19 cellular contexts compared by ENCODE assay signal in the genomic region with DNA sequence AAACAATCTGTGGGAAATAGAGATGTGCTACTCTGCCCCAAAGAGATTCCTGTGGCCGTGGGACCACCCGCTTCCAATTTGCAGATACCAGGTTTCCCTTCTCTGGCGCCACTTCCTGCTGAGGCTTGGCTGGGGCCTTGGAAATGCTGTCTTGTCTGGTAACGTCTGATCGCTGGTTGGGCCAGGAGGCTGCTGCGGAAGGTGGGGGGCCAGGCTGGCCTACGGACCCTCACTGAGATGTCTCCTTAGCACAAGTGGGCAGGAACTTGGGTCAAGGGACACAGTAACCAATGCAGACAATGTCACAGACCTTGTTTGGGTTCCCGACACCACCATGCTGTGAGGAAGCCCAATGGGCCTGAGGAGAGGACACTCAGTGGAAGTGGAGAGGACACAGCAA. TPM values are rescaled to one million over a fixed set of nuclear protein-coding genes. Genes with fewer than 3 reads are reported as not detected.
DNase-seq lines count a peak whose midpoint lies in the region; ATAC-seq and TF ChIP-seq lines count a peak whose summit lies in the region.
"Had no signal": no experiment of that assay in that cellular context is flagged by ENCODE, and none has a peak within 500 bp of the region (broad histone marks: within the 10 kb centered on the region; RNA-seq: fewer than 3 reads in every experiment).

No MANE protein-coding gene starts in this region.

- WGBS in sigmoid colon, 2 donors = 90 to 93% methylated on average over 8 of the region's 8 CpGs

- H3K27ac ChIP-seq in coronary artery = no peak overlapping the region
- H3K27ac ChIP-seq in sigmoid colon = no peak overlapping the region
- H3K27ac ChIP-seq in uterus = no peak overlapping the region
- H3K27ac ChIP-seq: 22Rv1, A549, C4-2B had no signal

- H3K27me3 ChIP-seq in sigmoid colon (peaks cover 0 to 7% (median 6%) of the 10 kb centered on the region in 3 donors), uterus (no peaks in the 10 kb centered on the region)

- peak; percentile 8 for DNase-seq in activated CD8-positive, alpha-beta memory T cell treated with anti-CD3 and anti-CD28 coated beads, Interleukin-2, amount 50 U/mL, for 4 hours
- DNase-seq in activated CD8-positive, alpha-beta memory T cell treated with anti-CD3 and anti-CD28 coated beads for 24 hours = no peak
- DNase-seq in coronary artery (ENCODE audit: low spot score) (peak; percentile 53), mesenteric fat pad (ENCODE audit: low spot score) (peak; percentile 47), sigmoid colon (peak; percentile 57), uterus (no peak), KG1 (lab: John Stamatoyannopoulos, UW) (no peak)
- DNase-seq: AML-193; CD4-positive, alpha-beta T cell; GDM1; H7 had no signal

- TF ChIP-seq EP300 in sigmoid colon (IDR thresholded peaks at IDR 0.05) = no peak

- intact Hi-C loops in sigmoid colon (cut with DNase I) = no loop called here
- intact Hi-C loops in uterus (cut with DNase I; ENCODE audit: low total_unique reads) = no loop called here

- TF ChIP-seq POLR2A in sigmoid colon (IDR thresholded peaks at IDR 0.05) = no peak
- no peak for TF ChIP-seq POLR2A in uterus (IDR thresholded peaks at IDR 0.05)

- H3K4me1 ChIP-seq in sigmoid colon = no peaks in the 10 kb centered on the region
- H3K4me1 ChIP-seq in uterus = no peaks in the 10 kb centered on the region
- H3K4me1 ChIP-seq: A549, Caco-2 had no signal

- H3K9me3 ChIP-seq in sigmoid colon (peaks cover 0 to 5% (median 1%) of the 10 kb centered on the region in 4 donors), uterus (no peaks in the 10 kb centered on the region)
- H3K9me3 ChIP-seq: A549, Caco-2 had no signal

- H3K4me3 ChIP-seq in coronary artery = no peak overlapping the region
- no peak overlapping the region for H3K4me3 ChIP-seq in sigmoid colon
- no peak overlapping the region for H3K4me3 ChIP-seq in uterus
- H3K4me3 ChIP-seq: A549, GM23338 had no signal

- TF ChIP-seq CTCF in coronary artery (IDR thresholded peaks at IDR 0.05) (no peak), sigmoid colon (IDR thresholded peaks at IDR 0.05) (no peak), uterus (IDR thresholded peaks at IDR 0.05) (no peak)

- ATAC-seq in GM18907 (IDR thresholded peaks at IDR 0.05; ENCODE audit: unreplicated experiment) = no peak
- ATAC-seq: A549, GM23338, HepG2 had no signal

- H3K36me3 ChIP-seq in sigmoid colon (no peaks in the 10 kb centered on the region), uterus (no peaks in the 10 kb centered on the region)

RNA-seq across cellular contexts. Expression of a gene that starts 31.7 kb away (rescaled TPM):
- total RNA-seq in mesenteric fat pad (not detected), sigmoid colon (not detected), uterus (not detected)
- under 1 TPM in 1 of 3 donors, not detected in 2; 0.06 TPM for polyA plus RNA-seq in sigmoid colon
- total RNA-seq: Caco-2; CD4-positive, alpha-beta T cell; HepG2 had no signal
- polyA plus RNA-seq: BJ, HepG2 had no signal

Comparison
In these comparisons a context has a peak if more than half of its experiments do, and no peak if none do; other contexts are left out.
1. DNase-seq: peak in activated CD8-positive, alpha-beta memory T cell treated with anti-CD3 and anti-CD28 coated beads, Interleukin-2, amount 50 U/mL, for 4 hours (single experiment), coronary artery (single experiment), mesenteric fat pad (single experiment) and sigmoid colon (single experiment); none in activated CD8-positive, alpha-beta memory T cell treated with anti-CD3 and anti-CD28 coated beads for 24 hours (single experiment), uterus (0 of 2) and KG1 (single experiment).